ENCODE assay signal across 9 cellular contexts in genomic region chr20:19944772-19945459, GRCh38.
DNase-seq lines count a peak whose midpoint lies in the region; ATAC-seq and TF ChIP-seq lines count a peak whose summit lies in the region.
"Had no signal": no experiment of that assay in that cellular context is flagged by ENCODE, and none has a peak within 500 bp of the region (broad histone marks: within the 10 kb centered on the region; RNA-seq: fewer than 3 reads in every experiment).

No MANE protein-coding gene starts in this region.

- H3K79me2 ChIP-seq in mammary epithelial cell (ENCODE audit: insufficient read depth, low read length) (no peaks in the 10 kb centered on the region), H9 (ENCODE audit: insufficient read depth, low read length) (no peaks in the 10 kb centered on the region)

- no peaks in the 10 kb centered on the region for H3K27me3 ChIP-seq in mammary epithelial cell (ENCODE audit: insufficient read depth, low read length)
- H3K27me3 ChIP-seq in Caco-2 (replicated peaks; ENCODE audit: control insufficient read depth, insufficient read depth, low read length): no peaks in the 10 kb centered on the region
- no peaks in the 10 kb centered on the region for H3K27me3 ChIP-seq in H9 (ENCODE audit: insufficient read depth, low read length)

- no peak overlapping the region for H3K56ac ChIP-seq in H9 (ENCODE audit: insufficient read length, low read depth, low read length)

- DNase-seq in Caki2 (ENCODE audit: low read depth) (peak; percentile 51), mammary epithelial cell (peak; percentile 50), pons (ENCODE audit: low spot score) (peak; percentile 30), Caco-2 (no peak), NCI-H2171 treated with DMSO at 0.1 percent for 48 hours (lab: John Stamatoyannopoulos, UW) (no peak), H9 (no peak)

- H3K4ac ChIP-seq in H9 (ENCODE audit: low read depth, low read length): no peak overlapping the region

- no peak overlapping the region for H3K4me3 ChIP-seq in mammary epithelial cell (replicated peaks in 1 of 3; ENCODE audit: insufficient read depth in 1 of 3, low read depth in 2 of 3, low read length in 3 of 3)
- no peak overlapping the region for H3K4me3 ChIP-seq in Caco-2 (ENCODE audit: low read depth, low read length)
- H3K4me3 ChIP-seq: lung had no signal

- H3K14ac ChIP-seq in H9 (ENCODE audit: insufficient read depth, low read length): no peak overlapping the region

- H3T11ph ChIP-seq in H9 (ENCODE audit: low read length): no peak overlapping the region

- BruUV-seq in mammary epithelial cell (replicated peaks; lab: Mats Ljungman, UMichigan): no TSS peak
- no TSS peak for BruUV-seq in Caco-2 (replicated peaks; lab: Mats Ljungman, UMichigan)

- TF ChIP-seq CTCF in mammary epithelial cell (conservative IDR thresholded peaks at IDR 0.05 in 1 of 2, IDR thresholded peaks at IDR 0.05 in 1 of 2; ENCODE audit: extremely low read depth in 1 of 2, insufficient read depth in 1 of 2, low read depth in 1 of 2, low read length in 2 of 2): no peak
- TF ChIP-seq CTCF in Caco-2 (IDR thresholded peaks at IDR 0.05; ENCODE audit: insufficient read depth in 1 of 2, low read depth in 1 of 2, low read length in 1 of 2, severe bottlenecking in 1 of 2, unreplicated experiment in 1 of 2): no peak
- no peak for TF ChIP-seq CTCF in H9 (conservative IDR thresholded peaks at IDR 0.05)

- no peak overlapping the region for H2BK20ac ChIP-seq in H9 (ENCODE audit: low read depth, low read length, poor library complexity, severe bottlenecking)

- H3K4me2 ChIP-seq in mammary epithelial cell (ENCODE audit: insufficient read depth, low read depth, low read length): no peak overlapping the region
- H3K4me2 ChIP-seq in H9 (ENCODE audit: insufficient read depth, insufficient read length, low read length): no peak overlapping the region

- CTCF ChIA-PET in mammary epithelial cell (lab: Charles Lee; ENCODE audit: low non-redundant PET): no interaction called here
- CTCF ChIA-PET in Caco-2 (lab: Charles Lee): no interaction called here

- intact Hi-C loops in mammary epithelial cell (cut with micrococcal nuclease): no loop called here
- intact Hi-C loops in Caco-2 (cut with micrococcal nuclease; ENCODE audit: unreplicated experiment): no loop called here

- H4K20me1 ChIP-seq in mammary epithelial cell (ENCODE audit: insufficient read depth, low read length): no peaks in the 10 kb centered on the region
- no peaks in the 10 kb centered on the region for H4K20me1 ChIP-seq in H9 (ENCODE audit: control insufficient read depth, insufficient read depth, insufficient read length)

- in situ Hi-C loops in Caki2 (cut with HindIII; ENCODE audit: low pct_unique_long_range_greater_than_20kb, low sequenced_read_pairs) (no loop called here), mammary epithelial cell (cut with MboI; ENCODE audit: low sequenced_read_pairs in 2 of 2) (loop anchor here in 1 of 2 donors (5.0 kb wide), 1 partner anchor 48 kb away; no protein-coding TSS in a partner anchor)

- no peak overlapping the region for H4K5ac ChIP-seq in H9 (ENCODE audit: insufficient read length, low read depth, low read length)

- H2AK5ac ChIP-seq in H9 (ENCODE audit: insufficient read length, low read length): no peak overlapping the region

- no peaks in the 10 kb centered on the region for H3K27me3 Mint-ChIP-seq in Caco-2 (ENCODE audit: insufficient read depth, unreplicated experiment)
- H3K27me3 Mint-ChIP-seq in H9 (ENCODE audit: low read depth): no peaks in the 10 kb centered on the region

- POLR2A ChIA-PET in Caco-2 (lab: Charles Lee): no interaction called here

- no peak overlapping the region for H3K27ac ChIP-seq in mammary epithelial cell (ENCODE audit: insufficient read depth, low read depth, low read length)
- H3K27ac ChIP-seq in H9 (ENCODE audit: insufficient read length, low read depth, low read length): no peak overlapping the region

- no peak overlapping the region for H2BK12ac ChIP-seq in H9 (ENCODE audit: insufficient read length, low read depth, low read length)

- no peaks in the 10 kb centered on the region for H3K79me1 ChIP-seq in H9 (ENCODE audit: insufficient read depth, low read depth, low read length, poor library complexity, severe bottlenecking)

- H3K23me2 ChIP-seq in H9 (ENCODE audit: insufficient read length, low read depth, low read length, poor library complexity, severe bottlenecking): no peaks in the 10 kb centered on the region

- H3K18ac ChIP-seq in H9 (ENCODE audit: insufficient read length, low read depth, low read length): no peak overlapping the region

- no peak overlapping the region for H2BK120ac ChIP-seq in H9 (ENCODE audit: low read depth, low read length, poor library complexity, severe bottlenecking)

- 81% methylated on average over 4 of the region's 4 CpGs for WGBS in mammary epithelial cell (ENCODE audit: low coverage, missing lambda C conversion rate)
- no CpG with 5 or more reads among the region's 4 CpGs for whole genome bisulfite sequencing in H9 (ENCODE audit: extremely low coverage, insufficient read length, low lambda C conversion rate)

- dilution Hi-C loops in mammary epithelial cell (cut with HindIII; ENCODE audit: low sequenced_read_pairs): loop anchor here (5.0 kb wide), 1 partner anchor 32 kb away; no protein-coding TSS in a partner anchor

- H4K8ac ChIP-seq in H9 (replicated peaks; ENCODE audit: insufficient read length, low read depth, low read length): no peak overlapping the region

- H2AFZ ChIP-seq in mammary epithelial cell (ENCODE audit: low read depth, low read length) (no peak overlapping the region), H9 (ENCODE audit: low read length) (no peak overlapping the region)

- H3K36me3 Mint-ChIP-seq in Caco-2 (ENCODE audit: insufficient read depth, unreplicated experiment) (no peaks in the 10 kb centered on the region), H9 (ENCODE audit: insufficient read depth in 1 of 3, low read depth in 3 of 3) (no peaks in the 10 kb centered on the region)

- H3K9ac ChIP-seq in mammary epithelial cell (ENCODE audit: insufficient read depth, low read length) (no peak overlapping the region), H9 (ENCODE audit: extremely low read depth, insufficient read length, low read length) (no peak overlapping the region)

- H3K36me3 ChIP-seq in mammary epithelial cell (ENCODE audit: insufficient read depth, low read length): no peaks in the 10 kb centered on the region
- H3K36me3 ChIP-seq in Caco-2 (ENCODE audit: control insufficient read depth, insufficient read depth, low read length): no peaks in the 10 kb centered on the region

- ATAC-seq in GM21723 (IDR thresholded peaks at IDR 0.05; ENCODE audit: unreplicated experiment) (peak; percentile 62), HG03175 (IDR thresholded peaks at IDR 0.05; ENCODE audit: unreplicated experiment) (no peak)

- H3K23ac ChIP-seq in H9 (ENCODE audit: insufficient read length, low read depth, low read length): no peak overlapping the region

- H3K4me3 Mint-ChIP-seq in Caco-2 (ENCODE audit: unreplicated experiment) (no peak overlapping the region), H9 (no peak overlapping the region)

- H3K27ac Mint-ChIP-seq in Caco-2 (ENCODE audit: unreplicated experiment) (no peak overlapping the region), H9 (no peak overlapping the region)

- H3K4me1 ChIP-seq in mammary epithelial cell (ENCODE audit: insufficient read depth, low read length) (peaks cover 19% of the 10 kb centered on the region), Caco-2 (peaks cover 17% of the 10 kb centered on the region), H9 (ENCODE audit: insufficient read depth, low read length) (no peaks in the 10 kb centered on the region)

- H3K9me3 ChIP-seq in mammary epithelial cell (replicated peaks; ENCODE audit: insufficient read depth, low read length): no peaks in the 10 kb centered on the region
- no peaks in the 10 kb centered on the region for H3K9me3 ChIP-seq in Caco-2
- no peaks in the 10 kb centered on the region for H3K9me3 ChIP-seq in H9 (ENCODE audit: control insufficient read depth, low read depth, low read length)

- no peak overlapping the region for H4K91ac ChIP-seq in H9 (ENCODE audit: insufficient read length, low read depth, low read length)

- no peak overlapping the region for H2BK5ac ChIP-seq in H9 (ENCODE audit: insufficient read length, low read length)

- H3K4me1 Mint-ChIP-seq in Caco-2 (ENCODE audit: low read depth, unreplicated experiment) (peaks cover 12% of the 10 kb centered on the region), H9 (peaks cover 4% of the 10 kb centered on the region in 2 experiments; a peak in 2 of 4 replicates)

- no peak overlapping the region for H2BK15ac ChIP-seq in H9 (ENCODE audit: low read depth, low read length)

- no peaks in the 10 kb centered on the region for H3K9me3 Mint-ChIP-seq in Caco-2 (ENCODE audit: unreplicated experiment)
- no peaks in the 10 kb centered on the region for H3K9me3 Mint-ChIP-seq in H9

Comparison
In these comparisons a context has a peak if more than half of its experiments do, and no peak if none do; other contexts are left out.
1. DNase-seq: peak in Caki2 (single experiment), mammary epithelial cell (single experiment) and pons (single experiment); none in Caco-2 (0 of 2), NCI-H2171 treated with DMSO at 0.1 percent for 48 hours (single experiment) and H9 (single experiment).